ENCODE assay signal across 17 cellular contexts in genomic region chr17:16354585-16354984, GRCh38. TPM values are rescaled to one million over a fixed set of nuclear protein-coding genes. Genes with fewer than 3 reads are reported as not detected.
A peak's percentile ranks its signal among the peaks of the same experiment; 100 is the strongest.
DNase-seq lines count a peak whose midpoint lies in the region; TF ChIP-seq lines count a peak whose summit lies in the region.
"Had no signal": no experiment of that assay in that cellular context is flagged by ENCODE, and none has a peak within 500 bp of the region (broad histone marks: within the 10 kb centered on the region; RNA-seq: fewer than 3 reads in every experiment).

No MANE protein-coding gene starts in this region.

- intact Hi-C loops in esophagus muscularis mucosa (cut with DNase I), result loop anchor here (5.0 to 10.0 kb wide), 2 partner anchors 67 to 140 kb away; partner anchors contain the start of genes NCOR1 and PIGL

- H3K27ac ChIP-seq in esophagus muscularis mucosa (replicated peaks in 1 of 4), result no peak overlapping the region
- H3K27ac ChIP-seq: colonic mucosa had no signal

- no peak for TF ChIP-seq POLR2A in esophagus muscularis mucosa (IDR thresholded peaks at IDR 0.05; ENCODE audit: low read depth)

- no peak for DNase-seq in activated T-cell treated with anti-CD3 and anti-CD28 coated beads, Interleukin-2, amount 50 U/mL, for 24 hours
- no peak for DNase-seq in activated T-cell treated with anti-CD3 and anti-CD28 coated beads, Interleukin-2, amount 50 U/mL, for 48 hours
- DNase-seq in GM06990 (ENCODE audit: extremely low read depth, insufficient read length) (peak; percentile 54), chondrocyte (ENCODE audit: low spot score) (peak; percentile 37), neural crest cell (ENCODE audit: low read depth, low spot score) (no peak), NCI-H1105 (lab: John Stamatoyannopoulos, UW) (no peak), esophagus muscularis mucosa (ENCODE audit: extremely low spot score) (no peak), GDM1 (lab: John Stamatoyannopoulos, UW) (no peak)
- DNase-seq: activated CD4-positive, CD25-positive, alpha-beta regulatory T cell; aorta; colonic mucosa; NCI-H1417 treated with DMSO at 0.1 percent for 48 hours; NCI-H226; NK-92 treated with Interleukin-12 subunit alpha and Interleukin-12 subunit beta, amount 100 ng/mL, for 24 hours; retina; stimulated activated CD4-positive, alpha-beta T cell treated with anti-CD3 and anti-CD28 coated beads, Interleukin-15, amount 100 ng/mL, for 24 hours; SW 1271 had no signal

- TF ChIP-seq CTCF in GM06990 (IDR thresholded peaks at IDR 0.05; ENCODE audit: insufficient read depth, low read length, poor library complexity, severe bottlenecking) (no peak), chondrocyte (IDR thresholded peaks at IDR 0.05) (no peak), neural crest cell (conservative IDR thresholded peaks at IDR 0.05) (no peak), esophagus muscularis mucosa (IDR thresholded peaks at IDR 0.05) (no peak)

- H3K9me3 Mint-ChIP-seq in activated T-cell treated with anti-CD3 and anti-CD28 coated beads, Interleukin-2, amount 50 U/mL, for 24 hours, result no peaks in the 10 kb centered on the region
- H3K9me3 Mint-ChIP-seq in chondrocyte (ENCODE audit: low read depth), result no peaks in the 10 kb centered on the region
- H3K9me3 Mint-ChIP-seq in neural crest cell, result no peaks in the 10 kb centered on the region

- H3K9me3 ChIP-seq in esophagus muscularis mucosa, result no peaks in the 10 kb centered on the region
- H3K9me3 ChIP-seq: colonic mucosa had no signal

- TF ChIP-seq EP300 in esophagus muscularis mucosa (IDR thresholded peaks at IDR 0.05), result no peak

- peak overlapping the region; percentile 75 for H3K4me3 Mint-ChIP-seq in activated T-cell treated with anti-CD3 and anti-CD28 coated beads, Interleukin-2, amount 50 U/mL, for 24 hours
- H3K4me3 Mint-ChIP-seq in chondrocyte (ENCODE audit: unreplicated experiment) (peak overlapping the region; percentile 59), neural crest cell (peak overlapping the region; percentile 90)

- H3K27me3 Mint-ChIP-seq in activated T-cell treated with anti-CD3 and anti-CD28 coated beads, Interleukin-2, amount 50 U/mL, for 24 hours, result peaks cover 2% of the 10 kb centered on the region
- no peaks in the 10 kb centered on the region for H3K27me3 Mint-ChIP-seq in chondrocyte (ENCODE audit: low read depth)
- H3K27me3 Mint-ChIP-seq in neural crest cell (ENCODE audit: low read depth), result no peaks in the 10 kb centered on the region

- no peaks in the 10 kb centered on the region for H3K27me3 ChIP-seq in GM06990 (replicated peaks; ENCODE audit: control insufficient read depth, insufficient read depth, low read length)
- no peaks in the 10 kb centered on the region for H3K27me3 ChIP-seq in esophagus muscularis mucosa
- H3K27me3 ChIP-seq: colonic mucosa had no signal

- WGBS in esophagus muscularis mucosa, result 95% methylated on average over 14 of the region's 14 CpGs

- peaks cover 27% of the 10 kb centered on the region for H3K36me3 Mint-ChIP-seq in activated T-cell treated with anti-CD3 and anti-CD28 coated beads, Interleukin-2, amount 50 U/mL, for 24 hours (ENCODE audit: low read depth)
- H3K36me3 Mint-ChIP-seq in chondrocyte (ENCODE audit: low read depth) (no peaks in the 10 kb centered on the region), neural crest cell (ENCODE audit: low read depth) (peaks cover 11% of the 10 kb centered on the region)

- H3K4me3 ChIP-seq in GM06990 (replicated peaks; ENCODE audit: low read depth, low read length), result no peak overlapping the region
- H3K4me3 ChIP-seq in esophagus muscularis mucosa, result no peak overlapping the region
- H3K4me3 ChIP-seq: colonic mucosa had no signal

- H3K4me1 ChIP-seq in esophagus muscularis mucosa, result peaks cover 9 to 24% (median 20%) of the 10 kb centered on the region in 4 donors
- H3K4me1 ChIP-seq: colonic mucosa had no signal

- H3K27ac Mint-ChIP-seq in activated T-cell treated with anti-CD3 and anti-CD28 coated beads, Interleukin-2, amount 50 U/mL, for 24 hours, result no peak overlapping the region
- H3K27ac Mint-ChIP-seq in chondrocyte (ENCODE audit: unreplicated experiment) (peak overlapping the region; percentile 32), neural crest cell (ENCODE audit: unreplicated experiment) (no peak overlapping the region)

- H3K36me3 ChIP-seq in GM06990 (ENCODE audit: control insufficient read depth, insufficient read depth, low read length) (0 out of 2 replicates have a peak, but pooled peaks cover under 1% of the 10 kb centered on the region), esophagus muscularis mucosa (peaks cover 0 to 2% (median 0%) of the 10 kb centered on the region in 4 donors)

- peaks cover 26% of the 10 kb centered on the region for H3K4me1 Mint-ChIP-seq in activated T-cell treated with anti-CD3 and anti-CD28 coated beads, Interleukin-2, amount 50 U/mL, for 24 hours (ENCODE audit: low read depth)
- H3K4me1 Mint-ChIP-seq in chondrocyte (ENCODE audit: low read depth) (peaks cover 14% of the 10 kb centered on the region), neural crest cell (peaks cover 39% of the 10 kb centered on the region)

RNA-seq across cellular contexts. Expression of gene CENPV, which starts 1.3 kb away (rescaled TPM):
- total RNA-seq in chondrocyte (4.3 to 12.3 TPM (median 10.7 TPM) in 3 replicates), neural crest cell (488 and 489 TPM in 2 replicates), esophagus muscularis mucosa (10 to 100 TPM in 2 of 4 donors, 1 to 10 TPM in 2; 4.2 to 10.9 (median 8.2) TPM)

RNA-seq across cellular contexts. Expression of gene UBB, which starts 26.3 kb away (rescaled TPM):
- total RNA-seq in chondrocyte (1,031 to 1,215 TPM (median 1,058 TPM) in 3 replicates), neural crest cell (2,058 and 2,177 TPM in 2 replicates), esophagus muscularis mucosa (1,000 to 10,000 TPM in 2 of 4 donors, 100 to 1,000 TPM in 2; 713 to 1,130 (median 983) TPM)

Comparison
In these comparisons a context has a peak if more than half of its experiments do, and no peak if none do; other contexts are left out.
1. DNase-seq: peak in GM06990 (single experiment) and chondrocyte (single experiment); none in activated T-cell treated with anti-CD3 and anti-CD28 coated beads, Interleukin-2, amount 50 U/mL, for 24 hours (single experiment), activated T-cell treated with anti-CD3 and anti-CD28 coated beads, Interleukin-2, amount 50 U/mL, for 48 hours (0 of 2), neural crest cell (single experiment), NCI-H1105 (single experiment), esophagus muscularis mucosa (single experiment) and GDM1 (single experiment).
2. RNA of gene CENPV, which starts 1.3 kb away (total RNA-seq): 488 to 489 TPM in neural crest cell; 4.3 to 12.3 TPM in chondrocyte and 4.2 to 10.9 TPM in esophagus muscularis mucosa; every median in the first group is over 10 times any median in the second.
3. Peak in every context shown above with its lines, with median percentiles within 50 percentile points of each other: H3K4me3 Mint-ChIP-seq.